ENCODE assay signal across 10 cellular contexts in the genomic region with DNA sequence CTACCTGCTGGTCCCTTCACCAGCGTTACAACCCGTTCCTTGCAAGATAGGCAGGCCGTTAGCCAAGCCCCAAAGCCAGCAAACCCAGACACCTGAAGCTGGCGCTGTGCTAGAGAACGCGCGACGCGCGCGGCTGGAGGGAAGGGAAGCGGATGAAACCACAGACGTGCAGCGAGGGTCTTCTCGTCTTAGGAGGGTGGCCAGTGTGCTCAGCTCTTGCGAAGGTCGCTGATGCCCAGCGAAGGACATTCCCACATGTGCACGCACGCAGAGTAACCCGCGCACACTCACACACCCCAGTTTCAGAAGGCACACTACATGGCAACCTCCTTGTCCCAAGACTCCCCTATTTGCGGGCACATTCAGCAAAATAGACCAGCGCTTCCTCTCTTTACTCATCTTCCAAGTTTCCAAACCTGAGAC. TPM values are rescaled to one million over a fixed set of nuclear protein-coding genes. Genes with fewer than 3 reads are reported as not detected.
DNase-seq lines count a peak whose midpoint lies in the region; ATAC-seq and TF ChIP-seq lines count a peak whose summit lies in the region.
"Had no signal": no experiment of that assay in that cellular context is flagged by ENCODE, and none has a peak within 500 bp of the region (broad histone marks: within the 10 kb centered on the region; RNA-seq: fewer than 3 reads in every experiment).

No MANE protein-coding gene starts in this region.

- WGBS in SK-N-SH (ENCODE audit: low lambda C conversion rate) = 43% methylated on average over 24 of the region's 24 CpGs
- 4% methylated on average over 24 of the region's 24 CpGs for whole genome bisulfite sequencing in hepatocyte (ENCODE audit: low lambda C conversion rate, missing lambda C conversion rate)

- no peaks in the 10 kb centered on the region for H3K9me3 ChIP-seq in SK-N-SH
- H3K9me3 ChIP-seq in hepatocyte (ENCODE audit: low read depth) = no peaks in the 10 kb centered on the region
- H3K9me3 ChIP-seq in A673 (ENCODE audit: low read depth, low read length, poor library complexity, severe bottlenecking) = no peaks in the 10 kb centered on the region

- peaks cover 0 to 12% of the 10 kb centered on the region in 2 experiments; a peak in 2 of 4 replicates for H3K4me1 ChIP-seq in SK-N-SH (ENCODE audit: control insufficient read depth in 1 of 2, insufficient read depth in 2 of 2, low read depth in 1 of 2, low read length in 1 of 2)
- H3K4me1 ChIP-seq in hepatocyte (ENCODE audit: insufficient read depth) = peaks cover 5% of the 10 kb centered on the region
- H3K4me1 ChIP-seq in A673 (ENCODE audit: insufficient read depth, low read length, poor library complexity, severe bottlenecking) = peaks cover 5% of the 10 kb centered on the region

- no peaks in the 10 kb centered on the region for H3K9me3 Mint-ChIP-seq in effector memory CD8-positive, alpha-beta T cell
- H3K9me3 Mint-ChIP-seq: stimulated activated effector memory CD8-positive, alpha-beta T cell treated with anti-CD3 and anti-CD28 coated beads, Interleukin-12 subunit alpha, Interleukin-12 subunit beta, amount 100 ng/mL, for 72 hours had no signal

- H3K79me2 ChIP-seq in SK-N-SH (ENCODE audit: insufficient read depth) (no peaks in the 10 kb centered on the region), hepatocyte (no peaks in the 10 kb centered on the region)

- TF ChIP-seq RAD21 in SK-N-SH (IDR thresholded peaks at IDR 0.05; ENCODE audit: low read length) = no peak

- H3K27ac ChIP-seq in SK-N-SH (ENCODE audit: low read depth in 2 of 2, low read length in 1 of 2) (no peak overlapping the region), hepatocyte (no peak overlapping the region), A673 (ENCODE audit: low read depth, low read length, poor library complexity, severe bottlenecking) (no peak overlapping the region)

- CTCF ChIA-PET in SK-N-SH (lab: Yijun Ruan, JAX) (no interaction called here), A673 (lab: Charles Lee) (no interaction called here)

- intact Hi-C loops in A673 (cut with micrococcal nuclease; ENCODE audit: unreplicated experiment) = no loop called here

- no peak for TF ChIP-seq EP300 in SK-N-SH (IDR thresholded peaks at IDR 0.05; ENCODE audit: borderline replicate concordance in 1 of 2, low read depth in 1 of 2, low read length in 1 of 2)

- no peak overlapping the region for H3K4me3 Mint-ChIP-seq in effector memory CD8-positive, alpha-beta T cell
- H3K4me3 Mint-ChIP-seq: stimulated activated effector memory CD8-positive, alpha-beta T cell treated with anti-CD3 and anti-CD28 coated beads, Interleukin-12 subunit alpha, Interleukin-12 subunit beta, amount 100 ng/mL, for 72 hours had no signal

- H2AFZ ChIP-seq in SK-N-SH (ENCODE audit: low read depth) (peak overlapping the region; percentile 86; the same call in 1 of the 2 replicates), hepatocyte (peak overlapping the region; percentile 72)

- POLR2A ChIA-PET in SK-N-SH (lab: Yijun Ruan, JAX) = no interaction called here
- POLR2A ChIA-PET in A673 (lab: Charles Lee; ENCODE audit: low non-redundant PET) = no interaction called here

- peak overlapping the region; percentile 80 for H3K4me2 ChIP-seq in SK-N-SH
- H3K4me2 ChIP-seq in hepatocyte = peak overlapping the region; percentile 93

- no peak overlapping the region for H3K27ac Mint-ChIP-seq in effector memory CD8-positive, alpha-beta T cell
- H3K27ac Mint-ChIP-seq: stimulated activated effector memory CD8-positive, alpha-beta T cell treated with anti-CD3 and anti-CD28 coated beads, Interleukin-12 subunit alpha, Interleukin-12 subunit beta, amount 100 ng/mL, for 72 hours had no signal

- no peak for ATAC-seq in effector memory CD8-positive, alpha-beta T cell (replicated peaks)

- TF ChIP-seq CTCF in GM06990 (IDR thresholded peaks at IDR 0.05; ENCODE audit: insufficient read depth, low read length, poor library complexity, severe bottlenecking) = no peak
- TF ChIP-seq CTCF in SK-N-SH (IDR thresholded peaks at IDR 0.05) = no peak
- TF ChIP-seq CTCF in hepatocyte (IDR thresholded peaks at IDR 0.05; ENCODE audit: poor library complexity) = peak; percentile 3
- no peak for TF ChIP-seq CTCF in A673 (conservative IDR thresholded peaks at IDR 0.05; ENCODE audit: low read depth, low read length)

- H3K9me2 ChIP-seq in SK-N-SH (no peaks in the 10 kb centered on the region), hepatocyte (replicated peaks; ENCODE audit: insufficient read depth) (no peaks in the 10 kb centered on the region)

- H4K20me1 ChIP-seq in SK-N-SH (ENCODE audit: insufficient read depth) (no peaks in the 10 kb centered on the region), hepatocyte (ENCODE audit: insufficient read depth, poor library complexity, severe bottlenecking) (no peaks in the 10 kb centered on the region)

- H3K36me3 ChIP-seq in GM06990 (ENCODE audit: control insufficient read depth, insufficient read depth, low read length) (no peaks in the 10 kb centered on the region), SK-N-SH (replicated peaks in 1 of 2; ENCODE audit: control insufficient read depth in 1 of 2, insufficient read depth in 2 of 2, low read length in 1 of 2) (no peaks in the 10 kb centered on the region), hepatocyte (replicated peaks; ENCODE audit: insufficient read depth, low read depth) (no peaks in the 10 kb centered on the region), A673 (ENCODE audit: insufficient read depth, low read length, poor library complexity, severe bottlenecking) (no peaks in the 10 kb centered on the region)

- H3K4me3 ChIP-seq in GM06990 (replicated peaks; ENCODE audit: low read depth, low read length) (no peak overlapping the region), SK-N-SH (ENCODE audit: low read depth in 2 of 2, low read length in 1 of 2) (peak overlapping the region; percentile 61 to 66), hepatocyte (peak overlapping the region; percentile 70), A673 (ENCODE audit: low read depth, low read length, poor library complexity, severe bottlenecking) (no peak overlapping the region)

- no TSS peak for BruUV-seq in A673 (replicated peaks; lab: Mats Ljungman, UMichigan)

- no peak overlapping the region for H3K9ac ChIP-seq in SK-N-SH

- peaks cover 0 to 3% of the 10 kb centered on the region in 2 donors for H3K4me1 Mint-ChIP-seq in effector memory CD8-positive, alpha-beta T cell (ENCODE audit: low read depth in 2 of 2)

- no peaks in the 10 kb centered on the region for H3F3A ChIP-seq in SK-N-SH (replicated peaks; ENCODE audit: insufficient read depth)

- DNase-seq in GM06990 (ENCODE audit: extremely low read depth, insufficient read length) (peak; percentile 3), SK-N-SH (peak; percentile 50), hepatocyte (ENCODE audit: low spot score) (peak; percentile 15), retina (peak; percentile 65), A673 (ENCODE audit: low spot score) (no peak), dermis blood vessel endothelial cell (no peak)
- DNase-seq in stimulated activated CD4-positive, alpha-beta T cell treated with anti-CD3 and anti-CD28 coated beads, Interleukin-1b, Interleukin-23, amount 100 ng/mL, for 48 hours = no peak
- no peak for DNase-seq in effector memory CD8-positive, alpha-beta T cell

- H3K27me3 Mint-ChIP-seq in effector memory CD8-positive, alpha-beta T cell = peaks cover 43 to 45% of the 10 kb centered on the region in 2 donors

- no peaks in the 10 kb centered on the region for H3K36me3 Mint-ChIP-seq in effector memory CD8-positive, alpha-beta T cell (ENCODE audit: insufficient read depth)
- H3K36me3 Mint-ChIP-seq: stimulated activated effector memory CD8-positive, alpha-beta T cell treated with anti-CD3 and anti-CD28 coated beads, Interleukin-12 subunit alpha, Interleukin-12 subunit beta, amount 100 ng/mL, for 72 hours had no signal

- H3K27me3 ChIP-seq in GM06990 (replicated peaks; ENCODE audit: control insufficient read depth, insufficient read depth, low read length) (no peaks in the 10 kb centered on the region; the same call in 1 of the 2 replicates), SK-N-SH (ENCODE audit: insufficient read depth) (no peaks in the 10 kb centered on the region), hepatocyte (peaks cover 42% of the 10 kb centered on the region), A673 (replicated peaks; ENCODE audit: insufficient read depth, low read depth, low read length, poor library complexity) (no peaks in the 10 kb centered on the region)

TF ChIP-seq in SK-N-SH, 30 proteins besides CTCF, POLR2A, EP300 and RAD21 (continues in another document):
- TF ChIP-seq RCOR1 (IDR thresholded peaks at IDR 0.05; ENCODE audit: low read length) (no peak), NFIC (IDR thresholded peaks at IDR 0.05; ENCODE audit: borderline replicate concordance) (peak; percentile 5; the same call in 1 of the 2 replicates), MXI1 (IDR thresholded peaks at IDR 0.05; ENCODE audit: low read depth, low read length) (no peak), TCF12 (IDR thresholded peaks at IDR 0.05) (no peak)
- TF ChIP-seq, protein P1, sequence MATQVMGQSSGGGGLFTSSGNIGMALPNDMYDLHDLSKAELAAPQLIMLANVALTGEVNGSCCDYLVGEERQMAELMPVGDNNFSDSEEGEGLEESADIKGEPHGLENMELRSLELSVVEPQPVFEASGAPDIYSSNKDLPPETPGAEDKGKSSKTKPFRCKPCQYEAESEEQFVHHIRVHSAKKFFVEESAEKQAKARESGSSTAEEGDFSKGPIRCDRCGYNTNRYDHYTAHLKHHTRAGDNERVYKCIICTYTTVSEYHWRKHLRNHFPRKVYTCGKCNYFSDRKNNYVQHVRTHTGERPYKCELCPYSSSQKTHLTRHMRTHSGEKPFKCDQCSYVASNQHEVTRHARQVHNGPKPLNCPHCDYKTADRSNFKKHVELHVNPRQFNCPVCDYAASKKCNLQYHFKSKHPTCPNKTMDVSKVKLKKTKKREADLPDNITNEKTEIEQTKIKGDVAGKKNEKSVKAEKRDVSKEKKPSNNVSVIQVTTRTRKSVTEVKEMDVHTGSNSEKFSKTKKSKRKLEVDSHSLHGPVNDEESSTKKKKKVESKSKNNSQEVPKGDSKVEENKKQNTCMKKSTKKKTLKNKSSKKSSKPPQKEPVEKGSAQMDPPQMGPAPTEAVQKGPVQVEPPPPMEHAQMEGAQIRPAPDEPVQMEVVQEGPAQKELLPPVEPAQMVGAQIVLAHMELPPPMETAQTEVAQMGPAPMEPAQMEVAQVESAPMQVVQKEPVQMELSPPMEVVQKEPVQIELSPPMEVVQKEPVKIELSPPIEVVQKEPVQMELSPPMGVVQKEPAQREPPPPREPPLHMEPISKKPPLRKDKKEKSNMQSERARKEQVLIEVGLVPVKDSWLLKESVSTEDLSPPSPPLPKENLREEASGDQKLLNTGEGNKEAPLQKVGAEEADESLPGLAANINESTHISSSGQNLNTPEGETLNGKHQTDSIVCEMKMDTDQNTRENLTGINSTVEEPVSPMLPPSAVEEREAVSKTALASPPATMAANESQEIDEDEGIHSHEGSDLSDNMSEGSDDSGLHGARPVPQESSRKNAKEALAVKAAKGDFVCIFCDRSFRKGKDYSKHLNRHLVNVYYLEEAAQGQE (IDR thresholded peaks at IDR 0.05; ENCODE audit: low read depth, low read length) = no peak

RNA-seq across cellular contexts. Expression of gene TMEM26, which starts 0.9 kb away (rescaled TPM):
- polyA plus RNA-seq in SK-N-SH (2012; rRNA removed) (0.05 and 0.06 TPM in 2 replicates), hepatocyte (0.27 and 0.39 TPM in 2 replicates)
- polyA plus RNA-seq in SK-N-SH (2012; cell fraction: cytosol; rRNA removed) = 0.05 and 0.13 TPM in 2 replicates
- polyA plus RNA-seq in SK-N-SH (2012; cell fraction: nucleus; rRNA removed) = 0.05 and 0.07 TPM in 2 replicates
- total RNA-seq in hepatocyte (2.2 and 3.3 TPM in 2 replicates), A673 (2021) (not detected in 2 replicates), dermis blood vessel endothelial cell (not detected in 2 replicates)
- total RNA-seq: lung microvascular endothelial cell had no signal

Comparison
In these comparisons a context has a peak if more than half of its experiments do, and no peak if none do; other contexts are left out.
1. DNase-seq: peak in GM06990 (single experiment), SK-N-SH (single experiment), hepatocyte (single experiment) and retina (single experiment); none in A673 (single experiment), stimulated activated CD4-positive, alpha-beta T cell treated with anti-CD3 and anti-CD28 coated beads, Interleukin-1b, Interleukin-23, amount 100 ng/mL, for 48 hours (single experiment), effector memory CD8-positive, alpha-beta T cell (0 of 3) and dermis blood vessel endothelial cell (single experiment).
2. H3K4me3 ChIP-seq: peak in SK-N-SH (2 of 2) and hepatocyte (single experiment); none in GM06990 (single experiment) and A673 (single experiment).